In the genomic region with DNA sequence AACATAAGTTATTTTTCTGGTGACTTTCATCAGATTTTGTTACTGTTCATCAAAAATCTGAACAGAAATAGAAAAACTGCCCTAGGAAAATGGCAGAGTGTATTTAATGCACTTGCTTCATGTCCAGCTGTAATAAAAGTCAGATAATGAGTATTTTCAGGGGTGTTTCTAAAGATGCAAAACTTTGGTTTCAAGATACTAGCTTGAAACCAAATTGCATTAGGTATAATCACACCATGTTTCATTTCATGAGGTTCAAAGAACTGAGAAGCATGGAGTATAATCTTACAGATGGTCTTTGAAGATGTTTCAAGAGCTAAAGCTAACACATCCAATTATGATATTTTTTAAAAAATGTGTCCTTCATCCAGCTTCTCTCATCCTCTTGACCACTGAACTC, we compare ENCODE assay signal across 20 cellular contexts.
DNase-seq lines count a peak whose midpoint lies in the region; ATAC-seq and TF ChIP-seq lines count a peak whose summit lies in the region.
"Had no signal": no experiment of that assay in that cellular context is flagged by ENCODE, and none has a peak within 500 bp of the region (broad histone marks: within the 10 kb centered on the region; RNA-seq: fewer than 3 reads in every experiment).

No MANE protein-coding gene starts in this region.

- TF ChIP-seq CTCF in epithelial cell of proximal tubule (conservative IDR thresholded peaks at IDR 0.05; ENCODE audit: low read depth, low read length), result no peak

- DNase-seq in GM23248, result no peak
- no peak for DNase-seq in epithelial cell of proximal tubule (ENCODE audit: low read depth)
- no peak for DNase-seq in activated T-cell treated with anti-CD3 and anti-CD28 coated beads, Interleukin-2, amount 50 U/mL, for 4 hours
- DNase-seq in central memory CD4-positive, alpha-beta T cell, result no peak
- DNase-seq in activated naive CD4-positive, alpha-beta T cell treated with anti-CD3 and anti-CD28 coated beads, Interleukin-2, amount 50 U/mL, for 72 hours (ENCODE audit: low spot score in 2 of 2), result no peak
- DNase-seq in ecto neural progenitor cell (ENCODE audit: low spot score), result no peak
- DNase-seq: activated CD4-positive, alpha-beta memory T cell treated with anti-CD3 and anti-CD28 coated beads, Interleukin-2, amount 10 ng/mL, durations not matched to agents 7 days and 5 days; activated T-cell treated with anti-CD3 and anti-CD28 coated beads, Interleukin-2, amount 50 U/mL, for 72 hours; CD4-positive, alpha-beta memory T cell; heart right ventricle; HFFc6; naive B cell; NCI-H2227 treated with DMSO at 0.1 percent for 48 hours; NK-92 treated with Interleukin-12 subunit alpha and Interleukin-12 subunit beta, amount 100 ng/mL, for 24 hours; posterior cingulate gyrus; RPMI8226; SW 1271; uterus had no signal

- H3K27ac Mint-ChIP-seq in activated naive CD4-positive, alpha-beta T cell treated with anti-CD3 and anti-CD28 coated beads, Interleukin-2, amount 50 U/mL, for 72 hours, result no peak overlapping the region
- H3K27ac Mint-ChIP-seq: activated CD4-positive, alpha-beta memory T cell treated with anti-CD3 and anti-CD28 coated beads, Interleukin-2, amount 10 ng/mL, durations not matched to agents 7 days and 5 days; activated T-cell treated with anti-CD3 and anti-CD28 coated beads, Interleukin-2, amount 50 U/mL, for 72 hours; CD4-positive, alpha-beta memory T cell; HFFc6 had no signal

- no peaks in the 10 kb centered on the region for H3K4me1 ChIP-seq in GM23248 (ENCODE audit: insufficient read depth)
- H3K4me1 ChIP-seq: heart right ventricle, uterus had no signal

- H3K4me1 Mint-ChIP-seq in activated T-cell treated with anti-CD3 and anti-CD28 coated beads, Interleukin-2, amount 50 U/mL, for 4 hours (ENCODE audit: low read depth), result peaks cover 2% of the 10 kb centered on the region
- H3K4me1 Mint-ChIP-seq: activated CD4-positive, alpha-beta memory T cell treated with anti-CD3 and anti-CD28 coated beads, Interleukin-2, amount 10 ng/mL, durations not matched to agents 7 days and 5 days; CD4-positive, alpha-beta memory T cell had no signal

- H3K27ac ChIP-seq in GM23248, result no peak overlapping the region
- H3K27ac ChIP-seq: heart right ventricle, uterus had no signal

- no peaks in the 10 kb centered on the region for H4K20me1 ChIP-seq in GM23248 (ENCODE audit: insufficient read depth)

- no peaks in the 10 kb centered on the region for H3K27me3 ChIP-seq in GM23248 (replicated peaks; ENCODE audit: insufficient read depth)
- H3K27me3 ChIP-seq: heart right ventricle, uterus had no signal

- no peaks in the 10 kb centered on the region for H3K9me3 ChIP-seq in GM23248 (ENCODE audit: low read depth)
- H3K9me3 ChIP-seq: heart right ventricle, uterus had no signal

- H3K36me3 ChIP-seq in GM23248 (ENCODE audit: low read depth), result no peaks in the 10 kb centered on the region
- H3K36me3 ChIP-seq: heart right ventricle, uterus had no signal

- peak overlapping the region; percentile 35; the same call in 1 of the 2 replicates for H2AFZ ChIP-seq in GM23248

- in situ Hi-C loops in GM23248 (cut with MboI), result no loop called here

- no peak overlapping the region for H3K4me3 Mint-ChIP-seq in activated T-cell treated with anti-CD3 and anti-CD28 coated beads, Interleukin-2, amount 50 U/mL, for 4 hours
- H3K4me3 Mint-ChIP-seq: activated CD4-positive, alpha-beta memory T cell treated with anti-CD3 and anti-CD28 coated beads, Interleukin-2, amount 10 ng/mL, durations not matched to agents 7 days and 5 days; activated T-cell treated with anti-CD3 and anti-CD28 coated beads, Interleukin-2, amount 50 U/mL, for 72 hours; CD4-positive, alpha-beta memory T cell; HFFc6 had no signal

- H3K9me3 Mint-ChIP-seq in activated T-cell treated with anti-CD3 and anti-CD28 coated beads, Interleukin-2, amount 50 U/mL, for 4 hours, result no peaks in the 10 kb centered on the region
- no peaks in the 10 kb centered on the region for H3K9me3 Mint-ChIP-seq in activated naive CD4-positive, alpha-beta T cell treated with anti-CD3 and anti-CD28 coated beads, Interleukin-2, amount 50 U/mL, for 72 hours
- H3K9me3 Mint-ChIP-seq: activated CD4-positive, alpha-beta memory T cell treated with anti-CD3 and anti-CD28 coated beads, Interleukin-2, amount 10 ng/mL, durations not matched to agents 7 days and 5 days; activated T-cell treated with anti-CD3 and anti-CD28 coated beads, Interleukin-2, amount 50 U/mL, for 72 hours; HFFc6; naive B cell had no signal

- ATAC-seq in GM18520 (IDR thresholded peaks at IDR 0.05; ENCODE audit: unreplicated experiment) (peak; percentile 32), HG03439 (IDR thresholded peaks at IDR 0.05; ENCODE audit: unreplicated experiment) (peak; percentile 45)
- ATAC-seq in activated T-cell treated with anti-CD3 and anti-CD28 coated beads, Interleukin-2, amount 50 U/mL, for 4 hours, result no peak
- no peak for ATAC-seq in activated naive CD4-positive, alpha-beta T cell treated with anti-CD3 and anti-CD28 coated beads, Interleukin-2, amount 50 U/mL, for 72 hours
- ATAC-seq: activated T-cell treated with anti-CD3 and anti-CD28 coated beads, Interleukin-2, amount 50 U/mL, for 72 hours; heart right ventricle had no signal

- no peaks in the 10 kb centered on the region for H3K79me2 ChIP-seq in GM23248 (ENCODE audit: insufficient read depth)

- H3K4me2 ChIP-seq in GM23248 (ENCODE audit: unreplicated experiment), result no peak overlapping the region

- H3K4me3 ChIP-seq in GM23248 (no peak overlapping the region), epithelial cell of proximal tubule (ENCODE audit: low read depth, low read length) (peak overlapping the region; percentile 30)
- H3K4me3 ChIP-seq: heart right ventricle, uterus had no signal

- H3K9me2 ChIP-seq in GM23248 (ENCODE audit: insufficient read depth), result no peaks in the 10 kb centered on the region

- peaks cover 7% of the 10 kb centered on the region for H3K27me3 Mint-ChIP-seq in activated T-cell treated with anti-CD3 and anti-CD28 coated beads, Interleukin-2, amount 50 U/mL, for 4 hours (ENCODE audit: low read depth)
- H3K27me3 Mint-ChIP-seq: naive B cell had no signal

- no peaks in the 10 kb centered on the region for H3K36me3 Mint-ChIP-seq in activated T-cell treated with anti-CD3 and anti-CD28 coated beads, Interleukin-2, amount 50 U/mL, for 4 hours (ENCODE audit: insufficient read depth)
- H3K36me3 Mint-ChIP-seq in activated naive CD4-positive, alpha-beta T cell treated with anti-CD3 and anti-CD28 coated beads, Interleukin-2, amount 50 U/mL, for 72 hours, result no peaks in the 10 kb centered on the region
- H3K36me3 Mint-ChIP-seq: CD4-positive, alpha-beta memory T cell; naive B cell had no signal

- no peaks in the 10 kb centered on the region for H3F3A ChIP-seq in GM23248 (ENCODE audit: insufficient read depth)

- no peak overlapping the region for H3K9ac ChIP-seq in GM23248

Comparison
In these comparisons a context has a peak if more than half of its experiments do, and no peak if none do; other contexts are left out.
1. ATAC-seq: peak in GM18520 (single experiment) and HG03439 (single experiment); none in activated T-cell treated with anti-CD3 and anti-CD28 coated beads, Interleukin-2, amount 50 U/mL, for 4 hours (0 of 2) and activated naive CD4-positive, alpha-beta T cell treated with anti-CD3 and anti-CD28 coated beads, Interleukin-2, amount 50 U/mL, for 72 hours (0 of 2).